In the genomic region with DNA sequence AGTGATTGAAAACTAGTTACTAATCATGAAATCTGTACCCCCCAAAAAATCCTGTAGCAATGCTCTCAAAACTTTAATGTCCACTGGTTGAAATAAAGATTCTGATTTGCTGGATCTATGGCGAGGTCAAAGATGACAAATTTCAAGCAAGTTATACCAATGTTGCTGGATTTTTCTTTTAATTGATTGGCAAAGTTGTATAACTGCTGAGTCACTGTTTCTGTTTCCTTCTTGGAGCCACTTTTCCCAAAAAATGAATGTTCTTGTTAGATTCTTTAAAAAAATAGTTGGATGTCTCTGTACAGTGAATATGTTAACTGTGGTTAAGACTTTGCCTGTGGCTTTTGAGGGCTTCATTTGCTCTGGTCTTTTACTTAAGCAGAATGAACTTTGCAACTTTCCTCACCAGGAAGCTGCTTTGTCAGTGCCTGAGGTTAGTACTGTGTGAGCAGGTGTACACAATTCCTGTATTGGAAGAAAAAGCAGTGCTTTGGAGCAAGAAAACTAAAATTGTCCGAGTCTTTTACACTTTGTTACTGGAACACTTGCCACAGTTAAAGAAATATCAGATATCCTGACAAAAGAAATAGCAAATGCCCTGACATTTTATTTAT, we compare ENCODE assay signal across 1 cellular context.
TF ChIP-seq lines count a peak whose summit lies in the region.

No MANE protein-coding gene starts in this region.

TF ChIP-seq in H1, 55 proteins besides CTCF, POLR2A, EP300 and RAD21:
- TF ChIP-seq, protein P1, sequence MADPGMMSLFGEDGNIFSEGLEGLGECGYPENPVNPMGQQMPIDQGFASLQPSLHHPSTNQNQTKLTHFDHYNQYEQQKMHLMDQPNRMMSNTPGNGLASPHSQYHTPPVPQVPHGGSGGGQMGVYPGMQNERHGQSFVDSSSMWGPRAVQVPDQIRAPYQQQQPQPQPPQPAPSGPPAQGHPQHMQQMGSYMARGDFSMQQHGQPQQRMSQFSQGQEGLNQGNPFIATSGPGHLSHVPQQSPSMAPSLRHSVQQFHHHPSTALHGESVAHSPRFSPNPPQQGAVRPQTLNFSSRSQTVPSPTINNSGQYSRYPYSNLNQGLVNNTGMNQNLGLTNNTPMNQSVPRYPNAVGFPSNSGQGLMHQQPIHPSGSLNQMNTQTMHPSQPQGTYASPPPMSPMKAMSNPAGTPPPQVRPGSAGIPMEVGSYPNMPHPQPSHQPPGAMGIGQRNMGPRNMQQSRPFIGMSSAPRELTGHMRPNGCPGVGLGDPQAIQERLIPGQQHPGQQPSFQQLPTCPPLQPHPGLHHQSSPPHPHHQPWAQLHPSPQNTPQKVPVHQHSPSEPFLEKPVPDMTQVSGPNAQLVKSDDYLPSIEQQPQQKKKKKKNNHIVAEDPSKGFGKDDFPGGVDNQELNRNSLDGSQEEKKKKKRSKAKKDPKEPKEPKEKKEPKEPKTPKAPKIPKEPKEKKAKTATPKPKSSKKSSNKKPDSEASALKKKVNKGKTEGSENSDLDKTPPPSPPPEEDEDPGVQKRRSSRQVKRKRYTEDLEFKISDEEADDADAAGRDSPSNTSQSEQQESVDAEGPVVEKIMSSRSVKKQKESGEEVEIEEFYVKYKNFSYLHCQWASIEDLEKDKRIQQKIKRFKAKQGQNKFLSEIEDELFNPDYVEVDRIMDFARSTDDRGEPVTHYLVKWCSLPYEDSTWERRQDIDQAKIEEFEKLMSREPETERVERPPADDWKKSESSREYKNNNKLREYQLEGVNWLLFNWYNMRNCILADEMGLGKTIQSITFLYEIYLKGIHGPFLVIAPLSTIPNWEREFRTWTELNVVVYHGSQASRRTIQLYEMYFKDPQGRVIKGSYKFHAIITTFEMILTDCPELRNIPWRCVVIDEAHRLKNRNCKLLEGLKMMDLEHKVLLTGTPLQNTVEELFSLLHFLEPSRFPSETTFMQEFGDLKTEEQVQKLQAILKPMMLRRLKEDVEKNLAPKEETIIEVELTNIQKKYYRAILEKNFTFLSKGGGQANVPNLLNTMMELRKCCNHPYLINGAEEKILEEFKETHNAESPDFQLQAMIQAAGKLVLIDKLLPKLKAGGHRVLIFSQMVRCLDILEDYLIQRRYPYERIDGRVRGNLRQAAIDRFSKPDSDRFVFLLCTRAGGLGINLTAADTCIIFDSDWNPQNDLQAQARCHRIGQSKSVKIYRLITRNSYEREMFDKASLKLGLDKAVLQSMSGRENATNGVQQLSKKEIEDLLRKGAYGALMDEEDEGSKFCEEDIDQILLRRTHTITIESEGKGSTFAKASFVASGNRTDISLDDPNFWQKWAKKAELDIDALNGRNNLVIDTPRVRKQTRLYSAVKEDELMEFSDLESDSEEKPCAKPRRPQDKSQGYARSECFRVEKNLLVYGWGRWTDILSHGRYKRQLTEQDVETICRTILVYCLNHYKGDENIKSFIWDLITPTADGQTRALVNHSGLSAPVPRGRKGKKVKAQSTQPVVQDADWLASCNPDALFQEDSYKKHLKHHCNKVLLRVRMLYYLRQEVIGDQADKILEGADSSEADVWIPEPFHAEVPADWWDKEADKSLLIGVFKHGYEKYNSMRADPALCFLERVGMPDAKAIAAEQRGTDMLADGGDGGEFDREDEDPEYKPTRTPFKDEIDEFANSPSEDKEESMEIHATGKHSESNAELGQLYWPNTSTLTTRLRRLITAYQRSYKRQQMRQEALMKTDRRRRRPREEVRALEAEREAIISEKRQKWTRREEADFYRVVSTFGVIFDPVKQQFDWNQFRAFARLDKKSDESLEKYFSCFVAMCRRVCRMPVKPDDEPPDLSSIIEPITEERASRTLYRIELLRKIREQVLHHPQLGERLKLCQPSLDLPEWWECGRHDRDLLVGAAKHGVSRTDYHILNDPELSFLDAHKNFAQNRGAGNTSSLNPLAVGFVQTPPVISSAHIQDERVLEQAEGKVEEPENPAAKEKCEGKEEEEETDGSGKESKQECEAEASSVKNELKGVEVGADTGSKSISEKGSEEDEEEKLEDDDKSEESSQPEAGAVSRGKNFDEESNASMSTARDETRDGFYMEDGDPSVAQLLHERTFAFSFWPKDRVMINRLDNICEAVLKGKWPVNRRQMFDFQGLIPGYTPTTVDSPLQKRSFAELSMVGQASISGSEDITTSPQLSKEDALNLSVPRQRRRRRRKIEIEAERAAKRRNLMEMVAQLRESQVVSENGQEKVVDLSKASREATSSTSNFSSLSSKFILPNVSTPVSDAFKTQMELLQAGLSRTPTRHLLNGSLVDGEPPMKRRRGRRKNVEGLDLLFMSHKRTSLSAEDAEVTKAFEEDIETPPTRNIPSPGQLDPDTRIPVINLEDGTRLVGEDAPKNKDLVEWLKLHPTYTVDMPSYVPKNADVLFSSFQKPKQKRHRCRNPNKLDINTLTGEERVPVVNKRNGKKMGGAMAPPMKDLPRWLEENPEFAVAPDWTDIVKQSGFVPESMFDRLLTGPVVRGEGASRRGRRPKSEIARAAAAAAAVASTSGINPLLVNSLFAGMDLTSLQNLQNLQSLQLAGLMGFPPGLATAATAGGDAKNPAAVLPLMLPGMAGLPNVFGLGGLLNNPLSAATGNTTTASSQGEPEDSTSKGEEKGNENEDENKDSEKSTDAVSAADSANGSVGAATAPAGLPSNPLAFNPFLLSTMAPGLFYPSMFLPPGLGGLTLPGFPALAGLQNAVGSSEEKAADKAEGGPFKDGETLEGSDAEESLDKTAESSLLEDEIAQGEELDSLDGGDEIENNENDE (IDR thresholded peaks at IDR 0.05; ENCODE audit: insufficient replicate concordance, low read length): no peak
- TF ChIP-seq BACH1 (IDR thresholded peaks at IDR 0.05; ENCODE audit: low read length): peak; percentile 82
